ENCODE assay signal across 17 cellular contexts in genomic region chr4:10625130-10625529, GRCh38. TPM values are rescaled to one million over a fixed set of nuclear protein-coding genes. Genes with fewer than 3 reads are reported as not detected.
DNase-seq lines count a peak whose midpoint lies in the region; ATAC-seq and TF ChIP-seq lines count a peak whose summit lies in the region.
"Had no signal": no experiment of that assay in that cellular context is flagged by ENCODE, and none has a peak within 500 bp of the region (broad histone marks: within the 10 kb centered on the region; RNA-seq: fewer than 3 reads in every experiment).

No MANE protein-coding gene starts in this region.

- no peaks in the 10 kb centered on the region for H3K9me3 ChIP-seq in hepatocyte (ENCODE audit: low read depth)
- no peaks in the 10 kb centered on the region for H3K9me3 ChIP-seq in left lung
- H3K9me3 ChIP-seq: SJSA1, spleen, upper lobe of left lung had no signal

- H4K20me1 ChIP-seq in hepatocyte (ENCODE audit: insufficient read depth, poor library complexity, severe bottlenecking): no peaks in the 10 kb centered on the region

- H3K27me3 ChIP-seq in hepatocyte (no peaks in the 10 kb centered on the region), left lung (no peaks in the 10 kb centered on the region)
- H3K27me3 ChIP-seq: SJSA1, spleen, upper lobe of left lung had no signal

- H3K4me3 ChIP-seq in hepatocyte (no peak overlapping the region), left lung (no peak overlapping the region)
- H3K4me3 ChIP-seq: SJSA1, spleen, upper lobe of left lung had no signal

- H3K79me2 ChIP-seq in hepatocyte: no peaks in the 10 kb centered on the region
- H3K79me2 ChIP-seq: parathyroid adenoma had no signal

- no peak for ATAC-seq in activated naive CD8-positive, alpha-beta T cell treated with anti-CD3 and anti-CD28 coated beads, Interleukin-2, amount 10 ng/mL, durations not matched to agents 7 days and 5 days (ENCODE audit: low read depth)
- ATAC-seq in activated naive CD8-positive, alpha-beta T cell treated with anti-CD3 and anti-CD28 coated beads, Interleukin-2, amount 50 U/mL, for 24 hours: no peak
- no peak for ATAC-seq in left lung
- ATAC-seq in HG02870 (IDR thresholded peaks at IDR 0.05; ENCODE audit: unreplicated experiment): no peak
- no peak for ATAC-seq in GM18907 (IDR thresholded peaks at IDR 0.05; ENCODE audit: unreplicated experiment)

- peak overlapping the region; percentile 20 for H3K27ac Mint-ChIP-seq in activated naive CD8-positive, alpha-beta T cell treated with anti-CD3 and anti-CD28 coated beads, Interleukin-2, amount 10 ng/mL, durations not matched to agents 7 days and 5 days
- H3K27ac Mint-ChIP-seq in activated naive CD8-positive, alpha-beta T cell treated with anti-CD3 and anti-CD28 coated beads, Interleukin-2, amount 50 U/mL, for 24 hours: no peak overlapping the region

- WGBS in hepatocyte (ENCODE audit: low lambda C conversion rate, missing lambda C conversion rate): 30% methylated on average over 5 of the region's 5 CpGs

- H3K27ac ChIP-seq in hepatocyte (peak overlapping the region; percentile 31), left lung (no peak overlapping the region)
- H3K27ac ChIP-seq: parathyroid adenoma, SJSA1, spleen, upper lobe of left lung had no signal

- no peak overlapping the region for H2AFZ ChIP-seq in hepatocyte
- H2AFZ ChIP-seq: parathyroid adenoma had no signal

- peaks cover 9% of the 10 kb centered on the region for H3K27me3 Mint-ChIP-seq in activated naive CD8-positive, alpha-beta T cell treated with anti-CD3 and anti-CD28 coated beads, Interleukin-2, amount 10 ng/mL, durations not matched to agents 7 days and 5 days
- no peaks in the 10 kb centered on the region for H3K27me3 Mint-ChIP-seq in activated naive CD8-positive, alpha-beta T cell treated with anti-CD3 and anti-CD28 coated beads, Interleukin-2, amount 50 U/mL, for 24 hours

- peaks cover 18% of the 10 kb centered on the region for H3K4me1 ChIP-seq in hepatocyte (ENCODE audit: insufficient read depth)
- no peaks in the 10 kb centered on the region for H3K4me1 ChIP-seq in left lung
- H3K4me1 ChIP-seq: parathyroid adenoma, SJSA1, spleen, upper lobe of left lung had no signal

- TF ChIP-seq CTCF in hepatocyte (IDR thresholded peaks at IDR 0.05; ENCODE audit: poor library complexity) (no peak), left lung (IDR thresholded peaks at IDR 0.05) (no peak)

- no peak for DNase-seq in activated naive CD8-positive, alpha-beta T cell treated with anti-CD3 and anti-CD28 coated beads, Interleukin-2, amount 10 ng/mL, durations not matched to agents 7 days and 5 days
- DNase-seq in activated naive CD8-positive, alpha-beta T cell treated with anti-CD3 and anti-CD28 coated beads, Interleukin-2, amount 50 U/mL, for 24 hours: no peak
- DNase-seq in NCI-H446 treated with DMSO at 0.1 percent for 48 hours (lab: John Stamatoyannopoulos, UW) (peak; percentile 10), hepatocyte (ENCODE audit: low spot score) (peak; percentile 37), left lung (no peak), HEK293T (ENCODE audit: extremely low spot score) (no peak)
- DNase-seq: activated gamma-delta T cell; NCI-H1105; spleen; stimulated activated naive CD4-positive, alpha-beta T cell treated with Interleukin-2 at 50 U/mL for 16 hours; upper lobe of left lung had no signal

- CTCF ChIA-PET in HEK293T (lab: Yijun Ruan, JAX): interaction anchor here (0.7 kb wide), 1 partner anchor 237 kb away, joined by 4 read pairs; no protein-coding TSS in a partner anchor

- H3K9me2 ChIP-seq in hepatocyte (replicated peaks; ENCODE audit: insufficient read depth): no peaks in the 10 kb centered on the region

- no peaks in the 10 kb centered on the region for H3K9me3 Mint-ChIP-seq in activated naive CD8-positive, alpha-beta T cell treated with anti-CD3 and anti-CD28 coated beads, Interleukin-2, amount 10 ng/mL, durations not matched to agents 7 days and 5 days
- H3K9me3 Mint-ChIP-seq in activated naive CD8-positive, alpha-beta T cell treated with anti-CD3 and anti-CD28 coated beads, Interleukin-2, amount 50 U/mL, for 24 hours: no peaks in the 10 kb centered on the region

- H3K36me3 Mint-ChIP-seq in activated naive CD8-positive, alpha-beta T cell treated with anti-CD3 and anti-CD28 coated beads, Interleukin-2, amount 10 ng/mL, durations not matched to agents 7 days and 5 days: no peaks in the 10 kb centered on the region
- no peaks in the 10 kb centered on the region for H3K36me3 Mint-ChIP-seq in activated naive CD8-positive, alpha-beta T cell treated with anti-CD3 and anti-CD28 coated beads, Interleukin-2, amount 50 U/mL, for 24 hours (ENCODE audit: low read depth)

- intact Hi-C loops in left lung (cut with DNase I): no loop called here

- no peak overlapping the region for H3K4me2 ChIP-seq in hepatocyte

- H3K36me3 ChIP-seq in hepatocyte (replicated peaks; ENCODE audit: insufficient read depth, low read depth) (no peaks in the 10 kb centered on the region), left lung (no peaks in the 10 kb centered on the region)
- H3K36me3 ChIP-seq: SJSA1, spleen, upper lobe of left lung had no signal

- peaks cover 16% of the 10 kb centered on the region for H3K4me1 Mint-ChIP-seq in activated naive CD8-positive, alpha-beta T cell treated with anti-CD3 and anti-CD28 coated beads, Interleukin-2, amount 10 ng/mL, durations not matched to agents 7 days and 5 days
- peaks cover 18% of the 10 kb centered on the region for H3K4me1 Mint-ChIP-seq in activated naive CD8-positive, alpha-beta T cell treated with anti-CD3 and anti-CD28 coated beads, Interleukin-2, amount 50 U/mL, for 24 hours

- POLR2A ChIA-PET in activated naive CD8-positive, alpha-beta T cell treated with anti-CD3 and anti-CD28 coated beads, Interleukin-2, amount 10 ng/mL, durations not matched to agents 7 days and 5 days (lab: Charles Lee): no interaction called here
- POLR2A ChIA-PET in HEK293T (lab: Yijun Ruan, JAX): no interaction called here

- H3K4me3 Mint-ChIP-seq in activated naive CD8-positive, alpha-beta T cell treated with anti-CD3 and anti-CD28 coated beads, Interleukin-2, amount 10 ng/mL, durations not matched to agents 7 days and 5 days: no peak overlapping the region
- H3K4me3 Mint-ChIP-seq in activated naive CD8-positive, alpha-beta T cell treated with anti-CD3 and anti-CD28 coated beads, Interleukin-2, amount 50 U/mL, for 24 hours: no peak overlapping the region

TF ChIP-seq in HEK293T, 16 proteins besides CTCF, POLR2A, EP300 and RAD21:
- TF ChIP-seq ARNT (IDR thresholded peaks at IDR 0.05): no peak
- no peak for TF ChIP-seq NFRKB (IDR thresholded peaks at IDR 0.05)
- TF ChIP-seq CTBP1 (IDR thresholded peaks at IDR 0.05; ENCODE audit: borderline replicate concordance): no peak
- no peak for TF ChIP-seq ELF4 (IDR thresholded peaks at IDR 0.05)
- TF ChIP-seq FOXM1 (IDR thresholded peaks at IDR 0.05; ENCODE audit: borderline replicate concordance): no peak
- no peak for TF ChIP-seq LEF1 (IDR thresholded peaks at IDR 0.05; ENCODE audit: borderline replicate concordance)
- TF ChIP-seq SP1 (IDR thresholded peaks at IDR 0.05): no peak
- no peak for TF ChIP-seq SUZ12 (IDR thresholded peaks at IDR 0.05)
- no peak for TF ChIP-seq L3MBTL2 (conservative IDR thresholded peaks at IDR 0.05)
- TF ChIP-seq ZNF384 (IDR thresholded peaks at IDR 0.05): no peak
- TF ChIP-seq FOXK2 (IDR thresholded peaks at IDR 0.05): no peak

RNA-seq across cellular contexts. Expression of gene CLNK, which starts 59.4 kb away (rescaled TPM):
- not detected for total RNA-seq in activated naive CD8-positive, alpha-beta T cell treated with anti-CD3 and anti-CD28 coated beads, Interleukin-2, amount 10 ng/mL, durations not matched to agents 7 days and 5 days
- total RNA-seq in hepatocyte (not detected in 2 replicates), left lung (under 1 TPM; 0.13 to 0.15 TPM)
- polyA plus RNA-seq in hepatocyte: not detected in 2 replicates
- total RNA-seq: astrocyte, epithelial cell of proximal tubule, SJSA1 had no signal

Comparison
In these comparisons a context has a peak if more than half of its experiments do, and no peak if none do; other contexts are left out.
1. DNase-seq: peak in NCI-H446 treated with DMSO at 0.1 percent for 48 hours (single experiment) and hepatocyte (single experiment); none in activated naive CD8-positive, alpha-beta T cell treated with anti-CD3 and anti-CD28 coated beads, Interleukin-2, amount 10 ng/mL, durations not matched to agents 7 days and 5 days (single experiment), activated naive CD8-positive, alpha-beta T cell treated with anti-CD3 and anti-CD28 coated beads, Interleukin-2, amount 50 U/mL, for 24 hours (single experiment), left lung (0 of 2) and HEK293T (single experiment).